Comparison of ENCODE assay signal across 22 cellular contexts in the genomic region with DNA sequence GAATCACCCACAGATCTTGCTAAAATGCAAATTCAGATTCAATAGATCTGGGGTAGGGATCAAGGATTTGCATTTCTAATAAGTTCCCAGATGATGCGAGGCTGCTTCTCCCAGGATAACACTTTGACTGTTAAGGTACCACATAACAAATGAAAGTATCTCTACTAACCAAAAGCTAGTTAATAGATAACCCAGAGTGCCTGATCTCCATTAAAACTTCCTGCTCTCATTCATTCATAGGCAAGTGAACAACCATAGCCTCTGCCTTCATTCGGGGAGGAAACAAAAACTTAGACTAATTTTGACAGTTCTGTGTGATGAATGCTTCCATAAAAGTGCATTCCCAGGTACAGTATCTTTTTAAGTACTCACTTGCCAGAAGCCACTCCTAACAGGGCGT.
"Had no signal": no experiment of that assay in that cellular context is flagged by ENCODE, and none has a peak within 500 bp of the region (broad histone marks: within the 10 kb centered on the region; RNA-seq: fewer than 3 reads in every experiment).

No MANE protein-coding gene starts in this region.

- DNase-seq: colonic mucosa; effector CD8-positive, alpha-beta T cell; endodermal cell; foreskin keratinocyte; heart left ventricle; kidney; left lung; mesenchymal stem cell; mucosa of descending colon; naive B cell; pancreas; stimulated activated CD4-positive, alpha-beta T cell treated with anti-CD3 and anti-CD28 coated beads, Interleukin-12 subunit alpha, Interleukin-12 subunit beta, amount 100 ng/mL, for 4 hours; stimulated activated CD4-positive, alpha-beta T cell treated with anti-CD3 and anti-CD28 coated beads, Interleukin-1b, Interleukin-23, amount 100 ng/mL, for 48 hours; stimulated activated CD4-positive, alpha-beta T cell treated with anti-CD3 and anti-CD28 coated beads, Interleukin-4, amount 100 ng/mL, for 24 hours; stimulated activated naive CD4-positive, alpha-beta T cell treated with Interleukin-2 at 50 U/mL for 16 hours; stomach; thyroid gland; trophoblast cell had no signal

- ATAC-seq: foreskin keratinocyte; gastroesophageal sphincter; heart left ventricle; left lung; mucosa of descending colon; natural killer cell treated with Interleukin-12 subunit alpha and Interleukin-12 subunit beta and Interleukin-15 and Interleukin-18, amount 100 ng/mL, for 72 hours; pancreas; sciatic nerve; stimulated activated effector memory CD8-positive, alpha-beta T cell treated with anti-CD3 and anti-CD28 coated beads, Interleukin-12 subunit alpha, Interleukin-12 subunit beta, amount 100 ng/mL, for 72 hours had no signal
